Comparison of ENCODE assay signal across 9 cellular contexts in genomic region chr20:45097485-45098095, GRCh38. TPM values are rescaled to one million over a fixed set of nuclear protein-coding genes. Genes with fewer than 3 reads are reported as not detected.
DNase-seq lines count a peak whose midpoint lies in the region; ATAC-seq and TF ChIP-seq lines count a peak whose summit lies in the region.
"Had no signal": no experiment of that assay in that cellular context is flagged by ENCODE, and none has a peak within 500 bp of the region (broad histone marks: within the 10 kb centered on the region; RNA-seq: fewer than 3 reads in every experiment).

No MANE protein-coding gene starts in this region.

- H3K4me1 Mint-ChIP-seq in HFFc6 (ENCODE audit: low read depth) = peaks cover 38% of the 10 kb centered on the region
- H3K4me1 Mint-ChIP-seq in activated T-cell treated with anti-CD3 and anti-CD28 coated beads, Interleukin-2, amount 50 U/mL, for 72 hours (ENCODE audit: low read depth) = peaks cover 25% of the 10 kb centered on the region

- no peak overlapping the region for H3K27ac ChIP-seq in right atrium auricular region
- no peak overlapping the region for H3K27ac ChIP-seq in smooth muscle cell (ENCODE audit: low read depth)

- H3K36me3 Mint-ChIP-seq in HFFc6 (ENCODE audit: low read depth) = no peaks in the 10 kb centered on the region; the same call in 1 of the 2 replicates
- no peaks in the 10 kb centered on the region for H3K36me3 Mint-ChIP-seq in activated T-cell treated with anti-CD3 and anti-CD28 coated beads, Interleukin-2, amount 50 U/mL, for 72 hours (ENCODE audit: insufficient read depth in 2 of 2)

- no peak overlapping the region for H3K4me2 ChIP-seq in smooth muscle cell

- H4K20me1 ChIP-seq in smooth muscle cell (ENCODE audit: low read depth) = no peaks in the 10 kb centered on the region

- H3K79me2 ChIP-seq in smooth muscle cell (ENCODE audit: low read depth) = no peaks in the 10 kb centered on the region

- no peaks in the 10 kb centered on the region for H3K9me3 Mint-ChIP-seq in HFFc6
- H3K9me3 Mint-ChIP-seq in activated T-cell treated with anti-CD3 and anti-CD28 coated beads, Interleukin-2, amount 50 U/mL, for 72 hours = no peaks in the 10 kb centered on the region

- H2AFZ ChIP-seq in smooth muscle cell (ENCODE audit: low read depth) = no peak overlapping the region

- 98% methylated on average over 52 of the region's 55 CpGs for WGBS in smooth muscle cell (ENCODE audit: low lambda C conversion rate)

- H3K4me3 Mint-ChIP-seq in HFFc6 = no peak overlapping the region
- peak overlapping the region; percentile 75 to 77 for H3K4me3 Mint-ChIP-seq in activated T-cell treated with anti-CD3 and anti-CD28 coated beads, Interleukin-2, amount 50 U/mL, for 72 hours

- H3K9me3 ChIP-seq in right atrium auricular region = no peaks in the 10 kb centered on the region
- H3K9me3 ChIP-seq in smooth muscle cell (replicated peaks; ENCODE audit: low read depth) = no peaks in the 10 kb centered on the region

- no peaks in the 10 kb centered on the region for H3F3A ChIP-seq in smooth muscle cell (ENCODE audit: low read depth)

- peak; percentile 42; the same call in 1 of the 2 replicates for TF ChIP-seq CTCF in HFFc6 (IDR thresholded peaks at IDR 0.05)
- peak in 1 of 2 donors; percentile 41 for TF ChIP-seq CTCF in right atrium auricular region (IDR thresholded peaks at IDR 0.05)
- TF ChIP-seq CTCF in smooth muscle cell (IDR thresholded peaks at IDR 0.05; ENCODE audit: borderline replicate concordance, insufficient read depth, poor library complexity, severe bottlenecking) = no peak

- H3K4me1 ChIP-seq in right atrium auricular region = peaks cover 0 to 19% of the 10 kb centered on the region in 2 donors
- no peaks in the 10 kb centered on the region for H3K4me1 ChIP-seq in smooth muscle cell (ENCODE audit: low read depth)

- H3K36me3 ChIP-seq in right atrium auricular region (no peaks in the 10 kb centered on the region), smooth muscle cell (ENCODE audit: low read depth) (no peaks in the 10 kb centered on the region)

- H3K27me3 ChIP-seq in right atrium auricular region (peaks cover 0 to 5% of the 10 kb centered on the region in 2 donors), smooth muscle cell (ENCODE audit: low read depth) (peaks cover 10% of the 10 kb centered on the region)

- peak; percentile 65 to 72 for ATAC-seq in activated T-cell treated with anti-CD3 and anti-CD28 coated beads, Interleukin-2, amount 50 U/mL, for 72 hours (replicated peaks in 1 of 2)
- no peak for ATAC-seq in HG03095 (IDR thresholded peaks at IDR 0.05; ENCODE audit: unreplicated experiment)

- no peak for DNase-seq in HFFc6
- DNase-seq in activated T-cell treated with anti-CD3 and anti-CD28 coated beads, Interleukin-2, amount 50 U/mL, for 72 hours = peak; percentile 66 to 69
- DNase-seq in right atrium auricular region (ENCODE audit: low spot score) = no peak
- DNase-seq in stimulated activated CD4-positive, alpha-beta T cell treated with anti-CD3 and anti-CD28 coated beads, Interleukin-4, amount 100 ng/mL, for 48 hours (ENCODE audit: low read depth in 2 of 2) = peak; percentile 21 to 39
- no peak for DNase-seq in smooth muscle cell (lab: John Stamatoyannopoulos, UW; ENCODE audit: unreplicated experiment)
- DNase-seq in GM19238 (ENCODE audit: insufficient read length, low spot score) = no peak
- DNase-seq in ecto neural progenitor cell (ENCODE audit: low spot score) = no peak

- no peak overlapping the region for H3K27ac Mint-ChIP-seq in HFFc6
- H3K27ac Mint-ChIP-seq in activated T-cell treated with anti-CD3 and anti-CD28 coated beads, Interleukin-2, amount 50 U/mL, for 72 hours = no peak overlapping the region

- H3K4me3 ChIP-seq in right atrium auricular region (peak overlapping the region; percentile 8 to 31), smooth muscle cell (no peak overlapping the region)

- H3K27me3 Mint-ChIP-seq in HFFc6 (ENCODE audit: insufficient read depth) = peaks cover 8% of the 10 kb centered on the region
- H3K27me3 Mint-ChIP-seq in activated T-cell treated with anti-CD3 and anti-CD28 coated beads, Interleukin-2, amount 50 U/mL, for 72 hours (ENCODE audit: low read depth) = peaks cover 50% of the 10 kb centered on the region

- H3K9ac ChIP-seq in smooth muscle cell (ENCODE audit: low read depth) = no peak overlapping the region

RNA-seq across cellular contexts. Expression of gene KCNS1, which starts 3.3 kb away (rescaled TPM):
- under 1 TPM; 0.46 to 0.95 (median 0.73) TPM for total RNA-seq in HFFc6 (2021; fragmentation: NEBNext Ultra II Directional; extraction: Animal tissue kit (Norgen Biotek cat#: 25700))
- under 1 TPM; 0.23 to 0.58 TPM for total RNA-seq in activated T-cell treated with anti-CD3 and anti-CD28 coated beads, Interleukin-2, amount 50 U/mL, for 72 hours
- total RNA-seq in right atrium auricular region (under 1 TPM; 0.33 to 0.39 TPM), smooth muscle cell (0.49 and 1.4 TPM in 2 replicates)
- 0.35 and 1.8 TPM in 2 replicates for polyA plus RNA-seq in smooth muscle cell
- total RNA-seq: subcutaneous adipose tissue had no signal

RNA-seq across cellular contexts. Expression of gene WFDC5, which starts 17.4 kb away (rescaled TPM):
- not detected for total RNA-seq in HFFc6 (2021; fragmentation: NEBNext Ultra II Directional; extraction: Animal tissue kit (Norgen Biotek cat#: 25700))
- 1 to 10 TPM in 1 of 2 donors, not detected in 1; 1.4 TPM for total RNA-seq in activated T-cell treated with anti-CD3 and anti-CD28 coated beads, Interleukin-2, amount 50 U/mL, for 72 hours
- total RNA-seq in right atrium auricular region = not detected
- total RNA-seq in smooth muscle cell = not detected in 2 replicates
- not detected in 2 replicates for polyA plus RNA-seq in smooth muscle cell
- total RNA-seq: subcutaneous adipose tissue had no signal

RNA-seq across cellular contexts. Expression of gene WFDC12, which starts 26.7 kb away (rescaled TPM):
- total RNA-seq in HFFc6 (2021; fragmentation: NEBNext Ultra II Directional; extraction: Animal tissue kit (Norgen Biotek cat#: 25700)) = not detected
- total RNA-seq in activated T-cell treated with anti-CD3 and anti-CD28 coated beads, Interleukin-2, amount 50 U/mL, for 72 hours = not detected
- total RNA-seq in right atrium auricular region (not detected), smooth muscle cell (not detected in 2 replicates)
- not detected in 2 replicates for polyA plus RNA-seq in smooth muscle cell
- total RNA-seq: subcutaneous adipose tissue had no signal

Comparison
In these comparisons a context has a peak if more than half of its experiments do, and no peak if none do; other contexts are left out.
1. DNase-seq: peak in activated T-cell treated with anti-CD3 and anti-CD28 coated beads, Interleukin-2, amount 50 U/mL, for 72 hours (2 of 2) and stimulated activated CD4-positive, alpha-beta T cell treated with anti-CD3 and anti-CD28 coated beads, Interleukin-4, amount 100 ng/mL, for 48 hours (2 of 2); none in HFFc6 (single experiment), right atrium auricular region (single experiment), smooth muscle cell (single experiment), GM19238 (single experiment) and ecto neural progenitor cell (single experiment).